ENCODE assay signal across 22 cellular contexts in genomic region chr12:131971226-131971625, GRCh38.
"Had no signal": no experiment of that assay in that cellular context is flagged by ENCODE, and none has a peak within 500 bp of the region (broad histone marks: within the 10 kb centered on the region; RNA-seq: fewer than 3 reads in every experiment).

No MANE protein-coding gene starts in this region.

- DNase-seq: activated CD4-positive, CD25-positive, alpha-beta regulatory T cell; activated CD8-positive, alpha-beta memory T cell treated with anti-CD3 and anti-CD28 coated beads for 24 hours; activated gamma-delta T cell treated with Interleukin-2 at 50 U/mL for 16 hours; adrenal gland; cerebellar nuclear complex; cortex of kidney; effector CD4-positive, alpha-beta T cell; esophagus squamous epithelium; immature natural killer cell; kidney glomerular epithelial cell; left ventricle myocardium inferior; mammary epithelial cell; stimulated activated CD4-positive, alpha-beta T cell treated with anti-CD3 and anti-CD28 coated beads, Interleukin-4, amount 100 ng/mL, for 1 hour; stimulated activated naive CD8-positive, alpha-beta T cell treated with anti-CD3 and anti-CD28 coated beads, Interleukin-15, amount 100 ng/mL, for 72 hours had no signal

- H3K27ac Mint-ChIP-seq: activated naive CD4-positive, alpha-beta T cell treated with anti-CD3 and anti-CD28 coated beads, Interleukin-2, amount 50 U/mL, for 72 hours; activated T-helper 1 cell treated with anti-CD3 and anti-CD28 coated beads, Interleukin-12 subunit alpha, Interleukin-12 subunit beta, Interleukin-2, Interleukin-4 antibody, amounts not matched to agents 30 ng/mL and 10 ng/mL and 1 ng/mL, durations not matched to agents 14 hours and 24 hours and 36 hours; neural progenitor cell; stimulated activated naive CD8-positive, alpha-beta T cell treated with anti-CD3 and anti-CD28 coated beads, Interleukin-15, amount 100 ng/mL, for 72 hours; T-helper 2 cell treated with Interferon-gamma antibody and Interleukin-4, amounts not matched to agents 5 μg/mL and 100 μg/mL, for 36 hours; type B pancreatic cell had no signal

- H3K27me3 Mint-ChIP-seq: stimulated activated naive CD8-positive, alpha-beta T cell treated with anti-CD3 and anti-CD28 coated beads, Interleukin-15, amount 100 ng/mL, for 72 hours; type B pancreatic cell had no signal

- H3K27ac ChIP-seq: adrenal gland, esophagus squamous epithelium, left ventricle myocardium inferior, neural progenitor cell, prostate gland had no signal

- H3K4me1 ChIP-seq: adrenal gland, neural progenitor cell, prostate gland had no signal

- H3K4me3 ChIP-seq: adrenal gland, esophagus squamous epithelium, left ventricle myocardium inferior, neural progenitor cell, prostate gland, smooth muscle cell had no signal

- H3K9me3 ChIP-seq: adrenal gland, esophagus squamous epithelium, left ventricle myocardium inferior, prostate gland had no signal

- H3K9ac ChIP-seq: neural progenitor cell had no signal

- H3K4me1 Mint-ChIP-seq: neural progenitor cell had no signal

- H3K36me3 ChIP-seq: adrenal gland, left ventricle myocardium inferior, neural progenitor cell, prostate gland had no signal

- H3K9me3 Mint-ChIP-seq: activated naive CD4-positive, alpha-beta T cell treated with anti-CD3 and anti-CD28 coated beads, Interleukin-2, amount 50 U/mL, for 72 hours; activated T-helper 1 cell treated with anti-CD3 and anti-CD28 coated beads, Interleukin-12 subunit alpha, Interleukin-12 subunit beta, Interleukin-2, Interleukin-4 antibody, amounts not matched to agents 30 ng/mL and 10 ng/mL and 1 ng/mL, durations not matched to agents 14 hours and 24 hours and 36 hours; immature natural killer cell; neural progenitor cell; stimulated activated naive CD8-positive, alpha-beta T cell treated with anti-CD3 and anti-CD28 coated beads, Interleukin-15, amount 100 ng/mL, for 72 hours; T-helper 2 cell treated with Interferon-gamma antibody and Interleukin-4, amounts not matched to agents 5 μg/mL and 100 μg/mL, for 36 hours; type B pancreatic cell had no signal

- ATAC-seq: sciatic nerve; stimulated activated naive CD8-positive, alpha-beta T cell treated with anti-CD3 and anti-CD28 coated beads, Interleukin-15, amount 100 ng/mL, for 72 hours had no signal

- H3K4me3 Mint-ChIP-seq: activated T-helper 1 cell treated with anti-CD3 and anti-CD28 coated beads, Interleukin-12 subunit alpha, Interleukin-12 subunit beta, Interleukin-2, Interleukin-4 antibody, amounts not matched to agents 30 ng/mL and 10 ng/mL and 1 ng/mL, durations not matched to agents 14 hours and 24 hours and 36 hours; immature natural killer cell; neural progenitor cell; stimulated activated naive CD8-positive, alpha-beta T cell treated with anti-CD3 and anti-CD28 coated beads, Interleukin-15, amount 100 ng/mL, for 72 hours; T-helper 2 cell treated with Interferon-gamma antibody and Interleukin-4, amounts not matched to agents 5 μg/mL and 100 μg/mL, for 36 hours; type B pancreatic cell had no signal

- H3K36me3 Mint-ChIP-seq: activated naive CD4-positive, alpha-beta T cell treated with anti-CD3 and anti-CD28 coated beads, Interleukin-2, amount 50 U/mL, for 72 hours; immature natural killer cell had no signal

- H3K27me3 ChIP-seq: adrenal gland, esophagus squamous epithelium, neural progenitor cell had no signal
